8 cellular contexts compared by ENCODE assay signal in genomic region chr1:112808861-112809684, GRCh38.
DNase-seq lines count a peak whose midpoint lies in the region; ATAC-seq and TF ChIP-seq lines count a peak whose summit lies in the region.

No MANE protein-coding gene starts in this region.

- H3K4me3 ChIP-seq in endodermal cell (ENCODE audit: low read length), result peak overlapping the region; percentile 32

- peak overlapping the region; percentile 72 for H3K4me3 Mint-ChIP-seq in endodermal cell
- H3K4me3 Mint-ChIP-seq in mesothelial cell of epicardium, result no peak overlapping the region

- H3K4me1 Mint-ChIP-seq in endodermal cell, result peaks cover 64% of the 10 kb centered on the region
- H3K4me1 Mint-ChIP-seq in mesothelial cell of epicardium, result peaks cover 55% of the 10 kb centered on the region

- H3K36me3 ChIP-seq in endodermal cell (ENCODE audit: control insufficient read depth, insufficient read depth, low read length), result peaks cover 11% of the 10 kb centered on the region

- H3K27me3 ChIP-seq in endodermal cell (ENCODE audit: control insufficient read depth, insufficient read depth, low read length, poor library complexity, severe bottlenecking), result no peaks in the 10 kb centered on the region

- 26 to 61% methylated on average over 3 to 8 of the region's 8 CpGs for WGBS in endodermal cell (ENCODE audit: insufficient coverage in 1 of 2, insufficient read length in 1 of 2), 2 experiments

- peak overlapping the region; percentile 76 for H3K27ac Mint-ChIP-seq in endodermal cell
- peak overlapping the region; percentile 40 for H3K27ac Mint-ChIP-seq in mesothelial cell of epicardium

- ATAC-seq in HG02970 (IDR thresholded peaks at IDR 0.05; ENCODE audit: low FRiP score, unreplicated experiment) (peak; percentile 58), GM18505 (IDR thresholded peaks at IDR 0.05; ENCODE audit: unreplicated experiment) (no peak)

- no peaks in the 10 kb centered on the region for H3K9me3 ChIP-seq in endodermal cell (ENCODE audit: control insufficient read depth, low read length)

- peaks cover 6% of the 10 kb centered on the region for H3K4me1 ChIP-seq in endodermal cell (ENCODE audit: control insufficient read depth, insufficient read depth, low read length)

- H3K27me3 Mint-ChIP-seq in endodermal cell (ENCODE audit: insufficient read depth), result peaks cover under 1% of the 10 kb centered on the region
- H3K27me3 Mint-ChIP-seq in mesothelial cell of epicardium (ENCODE audit: low read depth), result no peaks in the 10 kb centered on the region

- TF ChIP-seq CTCF in endodermal cell (conservative IDR thresholded peaks at IDR 0.05) (peak; percentile 98), mesothelial cell of epicardium (IDR thresholded peaks at IDR 0.05; ENCODE audit: unreplicated experiment) (peak; percentile 69)

- DNase-seq in ELF-1 (ENCODE audit: low read depth, low spot score) (peak; percentile 93), NCI-H748 treated with DMSO at 0.1 percent for 48 hours (lab: John Stamatoyannopoulos, UW) (peak; percentile 9), endodermal cell (peak; percentile 97), mesothelial cell of epicardium (ENCODE audit: low spot score in 2 of 2, unreplicated experiment in 2 of 2) (peak; percentile 59 to 86)
- DNase-seq in activated CD8-positive, alpha-beta memory T cell treated with anti-CD3 and anti-CD28 coated beads for 24 hours, result peak; percentile 83
- peak; percentile 39 to 58 for DNase-seq in stimulated activated CD8-positive, alpha-beta memory T cell treated with anti-CD3 and anti-CD28 coated beads, Interleukin-2, amount 100 ng/mL, for 48 hours (ENCODE audit: low read depth in 2 of 2)

- peak overlapping the region; percentile 19 for H3K9ac ChIP-seq in endodermal cell (ENCODE audit: extremely low read depth, low read length, poor library complexity, severe bottlenecking)

- TF ChIP-seq POLR2A in GM18505 (IDR thresholded peaks at IDR 0.05; ENCODE audit: borderline replicate concordance, extremely low read depth, insufficient read depth, insufficient read length), result no peak

- H3K9me3 Mint-ChIP-seq in endodermal cell (no peaks in the 10 kb centered on the region), mesothelial cell of epicardium (no peaks in the 10 kb centered on the region)

- H3K36me3 Mint-ChIP-seq in endodermal cell (ENCODE audit: low read depth) (peaks cover 19% of the 10 kb centered on the region), mesothelial cell of epicardium (no peaks in the 10 kb centered on the region)

- peak overlapping the region; percentile 30 for H3K27ac ChIP-seq in endodermal cell (ENCODE audit: low read depth, low read length)

Comparison
In these comparisons a context has a peak if more than half of its experiments do, and no peak if none do; other contexts are left out.
1. DNase-seq: peak in every context shown above with its lines; median percentile 97 in endodermal cell; 93 in ELF-1; 83 in activated CD8-positive, alpha-beta memory T cell treated with anti-CD3 and anti-CD28 coated beads for 24 hours; 72 in mesothelial cell of epicardium; 48 in stimulated activated CD8-positive, alpha-beta memory T cell treated with anti-CD3 and anti-CD28 coated beads, Interleukin-2, amount 100 ng/mL, for 48 hours; 9 in NCI-H748 treated with DMSO at 0.1 percent for 48 hours.